ENCODE assay signal across 26 cellular contexts in genomic region chr6:161261325-161261724, GRCh38. TPM values are rescaled to one million over a fixed set of nuclear protein-coding genes. Genes with fewer than 3 reads are reported as not detected.
DNase-seq lines count a peak whose midpoint lies in the region; ATAC-seq, FAIRE-seq and TF ChIP-seq lines count a peak whose summit lies in the region.
"Had no signal": no experiment of that assay in that cellular context is flagged by ENCODE, and none has a peak within 500 bp of the region (broad histone marks: within the 10 kb centered on the region; RNA-seq: fewer than 3 reads in every experiment).

No MANE protein-coding gene starts in this region.

- H3K36me3 ChIP-seq in PC-3 (ENCODE audit: low read depth, low read length) = no peaks in the 10 kb centered on the region
- H3K36me3 ChIP-seq in bronchial epithelial cell (ENCODE audit: control insufficient read depth, insufficient read depth, low read length) = no peaks in the 10 kb centered on the region

- FAIRE-seq in bronchial epithelial cell (lab: Jason Lieb, UNC) = peak; percentile 40
- FAIRE-seq: D721Med, GM12878 had no signal

- H4K20me1 ChIP-seq in PC-3 (ENCODE audit: low read length) = no peaks in the 10 kb centered on the region

- no peak for TF ChIP-seq CTCF in PC-3 (conservative IDR thresholded peaks at IDR 0.05; ENCODE audit: low read depth, low read length)
- TF ChIP-seq CTCF in bronchial epithelial cell (IDR thresholded peaks at IDR 0.05; ENCODE audit: insufficient read depth, low read length, severe bottlenecking) = no peak

- intact Hi-C loops in PC-3 (cut with micrococcal nuclease) = no loop called here

- H3K9me3 ChIP-seq in PC-3 (ENCODE audit: low read length) = no peaks in the 10 kb centered on the region
- H3K9me3 ChIP-seq: BLaER1 treated with 17β-estradiol and CSF1 and Interleukin-3, amounts not matched to agents 10 nM and 100 nM had no signal

- no TSS peak for BruUV-seq in PC-3 (replicated peaks; lab: Mats Ljungman, UMichigan)

- no peaks in the 10 kb centered on the region for H3K79me2 ChIP-seq in PC-3 (ENCODE audit: low read length)

- no peaks in the 10 kb centered on the region for H3K9me2 ChIP-seq in PC-3 (replicated peaks; ENCODE audit: low read length)

- H3K4me2 ChIP-seq in PC-3 (ENCODE audit: low read length) = no peak overlapping the region
- H3K4me2 ChIP-seq: BLaER1 treated with 17β-estradiol and CSF1 and Interleukin-3, amounts not matched to agents 10 nM and 100 nM; KMS-11 had no signal

- no peaks in the 10 kb centered on the region for H3K27me3 ChIP-seq in PC-3 (ENCODE audit: low read length)
- no peaks in the 10 kb centered on the region for H3K27me3 ChIP-seq in bronchial epithelial cell (ENCODE audit: control insufficient read depth, insufficient read depth, low read length)
- H3K27me3 ChIP-seq: BLaER1 treated with 17β-estradiol and CSF1 and Interleukin-3, amounts not matched to agents 10 nM and 100 nM had no signal

- H3K9ac ChIP-seq in PC-3 (ENCODE audit: low read length) = no peak overlapping the region
- H3K9ac ChIP-seq: BLaER1 treated with 17β-estradiol and CSF1 and Interleukin-3, amounts not matched to agents 10 nM and 100 nM; KMS-11 had no signal

- H3F3A ChIP-seq in PC-3 (ENCODE audit: low read length, unreplicated experiment) = no peaks in the 10 kb centered on the region

- POLR2A ChIA-PET in PC-3 (lab: Charles Lee; ENCODE audit: unreplicated experiment) = no interaction called here

- no peak overlapping the region for H2AFZ ChIP-seq in PC-3 (ENCODE audit: low read length)

- no peak overlapping the region for H3K4me3 ChIP-seq in PC-3 (ENCODE audit: low read length)
- no peak overlapping the region for H3K4me3 ChIP-seq in bronchial epithelial cell (ENCODE audit: low read depth, low read length)
- H3K4me3 ChIP-seq: BLaER1 treated with 17β-estradiol and CSF1 and Interleukin-3, amounts not matched to agents 10 nM and 100 nM; GM12878; lung; SK-N-MC had no signal

- H3K27ac ChIP-seq in PC-3 (ENCODE audit: low read length) = no peak overlapping the region
- H3K27ac ChIP-seq: BLaER1 treated with 17β-estradiol and CSF1 and Interleukin-3, amounts not matched to agents 10 nM and 100 nM; KMS-11; SK-N-MC had no signal

- DNase-seq in Daoy (ENCODE audit: low read depth) = peak; percentile 38
- peak; percentile 51 for DNase-seq in PC-3
- no peak for DNase-seq in bronchial epithelial cell (ENCODE audit: low read depth)
- DNase-seq in kidney tubule cell (ENCODE audit: low spot score) = peak; percentile 89
- DNase-seq in COR-L47 (lab: John Stamatoyannopoulos, UW) = no peak
- DNase-seq in AG08396 (ENCODE audit: low spot score) = no peak
- DNase-seq: activated CD4-positive, alpha-beta T cell treated with anti-CD3 and anti-CD28 coated beads for 36 hours; activated effector memory CD4-positive, alpha-beta T cell treated with Interleukin-2 at 50 U/mL for 16 hours; activated T-cell treated with anti-CD3 and anti-CD28 coated beads for 4 hours; cerebellar nuclear complex; kidney glomerular epithelial cell; NCI-H1417 treated with DMSO at 0.1 percent for 48 hours; NCI-H2081; NCI-H2227 treated with DMSO at 0.1 percent for 48 hours; NCI-H526 treated with DMSO at 0.1 percent for 48 hours; retina; stimulated activated CD4-positive, alpha-beta T cell treated with anti-CD3 and anti-CD28 coated beads, Interleukin-2, amount 100 ng/mL, for 24 hours had no signal

- CTCF ChIA-PET in PC-3 (lab: Charles Lee) = interaction anchor here (0.5 kb wide), 1 partner anchor 85 kb away, joined by 3 read pairs; no protein-coding TSS in a partner anchor

- ATAC-seq in PC-3 (peak; percentile 81), GM19023 (IDR thresholded peaks at IDR 0.05; ENCODE audit: unreplicated experiment) (no peak), GM18873 (IDR thresholded peaks at IDR 0.05; ENCODE audit: low FRiP score, unreplicated experiment) (no peak)
- ATAC-seq: activated CD4-positive, alpha-beta T cell treated with anti-CD3 and anti-CD28 coated beads for 36 hours; GM12878; natural killer cell treated with Interleukin-12 subunit alpha and Interleukin-12 subunit beta and Interleukin-15 and Interleukin-18, amount 100 ng/mL, for 72 hours had no signal

- H3K4me1 ChIP-seq in PC-3 (ENCODE audit: insufficient read depth, low read length) = peaks cover 17% of the 10 kb centered on the region
- H3K4me1 ChIP-seq: BLaER1 treated with 17β-estradiol and CSF1 and Interleukin-3, amounts not matched to agents 10 nM and 100 nM had no signal

RNA-seq across cellular contexts. Expression of gene AGPAT4, which starts 12.5 kb away (rescaled TPM):
- 5.5 and 8.4 TPM in 2 replicates for total RNA-seq in Daoy (2014; rRNA removed; shearing (Covaris generic))
- total RNA-seq in PC-3 (2014; rRNA removed) (3.8 and 3.9 TPM in 2 replicates), bronchial epithelial cell (2.6 and 4.9 TPM in 2 replicates)

Comparison
In these comparisons a context has a peak if more than half of its experiments do, and no peak if none do; other contexts are left out.
1. DNase-seq: peak in Daoy (single experiment), PC-3 (single experiment) and kidney tubule cell (single experiment); none in bronchial epithelial cell (single experiment), COR-L47 (single experiment) and AG08396 (single experiment).